In genomic region chr1:56409112-56409691, GRCh38 we compare ENCODE assay signal across 10 cellular contexts.
DNase-seq lines count a peak whose midpoint lies in the region; TF ChIP-seq lines count a peak whose summit lies in the region.
"Had no signal": no experiment of that assay in that cellular context is flagged by ENCODE, and none has a peak within 500 bp of the region (broad histone marks: within the 10 kb centered on the region; RNA-seq: fewer than 3 reads in every experiment).

No MANE protein-coding gene starts in this region.

- H3K4me3 Mint-ChIP-seq in activated CD4-positive, alpha-beta T cell treated with anti-CD3 and anti-CD28 coated beads, Interleukin-2, amount 10 ng/mL, durations not matched to agents 7 days and 5 days = no peak overlapping the region
- H3K4me3 Mint-ChIP-seq: stimulated activated naive CD8-positive, alpha-beta T cell treated with anti-CD3 and anti-CD28 coated beads, Interleukin-15, Interleukin-2, amounts not matched to agents 100 ng/mL and 50 ng/mL, for 24 hours had no signal

- H3K36me3 ChIP-seq in transverse colon = no peaks in the 10 kb centered on the region
- H3K36me3 ChIP-seq: BLaER1 had no signal

- no peak overlapping the region for H3K27ac Mint-ChIP-seq in activated CD4-positive, alpha-beta T cell treated with anti-CD3 and anti-CD28 coated beads, Interleukin-2, amount 10 ng/mL, durations not matched to agents 7 days and 5 days
- H3K27ac Mint-ChIP-seq: stimulated activated naive CD8-positive, alpha-beta T cell treated with anti-CD3 and anti-CD28 coated beads, Interleukin-15, Interleukin-2, amounts not matched to agents 100 ng/mL and 50 ng/mL, for 24 hours had no signal

- TF ChIP-seq POLR2A in transverse colon (IDR thresholded peaks at IDR 0.05) = no peak

- in situ Hi-C loops in transverse colon (cut with MboI; ENCODE audit: low pct_ligation_motif_present in 1 of 4, low pct_unique_long_range_greater_than_20kb in 1 of 4, low sequenced_read_pairs in 3 of 4) = loop anchor here in 2 of 4 donors (10.0 to 25.0 kb wide), 2 partner anchors 176 to 178 kb away; partner anchors contain the start of gene PLPP3 (in 1 of the 2)

- intact Hi-C loops in transverse colon (cut with DNase I; ENCODE audit: low total_unique reads) = no loop called here

- no peaks in the 10 kb centered on the region for H3K4me1 Mint-ChIP-seq in activated CD4-positive, alpha-beta T cell treated with anti-CD3 and anti-CD28 coated beads, Interleukin-2, amount 10 ng/mL, durations not matched to agents 7 days and 5 days

- peaks cover 0 to 7% (median 2%) of the 10 kb centered on the region in 4 donors for H3K4me1 ChIP-seq in transverse colon

- 51 to 56% methylated on average over 5 to 8 of the region's 8 CpGs for WGBS in transverse colon (ENCODE audit: low coverage in 1 of 2), 2 donors

- CTCF ChIA-PET in activated CD4-positive, alpha-beta T cell treated with anti-CD3 and anti-CD28 coated beads, Interleukin-2, amount 10 ng/mL, durations not matched to agents 7 days and 5 days (lab: Charles Lee) = interaction anchor here (1.0 to 1.4 kb wide), 2 partner anchors 10 to 11 kb away, joined by 3 read pairs; no protein-coding TSS in a partner anchor

- H3K9me3 ChIP-seq in transverse colon = no peaks in the 10 kb centered on the region
- H3K9me3 ChIP-seq: BLaER1 had no signal

- H3K4me3 ChIP-seq in transverse colon = no peak overlapping the region
- H3K4me3 ChIP-seq: BLaER1 had no signal

- TF ChIP-seq EP300 in transverse colon (IDR thresholded peaks at IDR 0.05; ENCODE audit: low read depth) = no peak

- POLR2A ChIA-PET in activated CD4-positive, alpha-beta T cell treated with anti-CD3 and anti-CD28 coated beads, Interleukin-2, amount 10 ng/mL, durations not matched to agents 7 days and 5 days (lab: Charles Lee) = no interaction called here

- peaks cover 2% of the 10 kb centered on the region for H3K27me3 Mint-ChIP-seq in activated CD4-positive, alpha-beta T cell treated with anti-CD3 and anti-CD28 coated beads, Interleukin-2, amount 10 ng/mL, durations not matched to agents 7 days and 5 days
- H3K27me3 Mint-ChIP-seq: stimulated activated naive CD8-positive, alpha-beta T cell treated with anti-CD3 and anti-CD28 coated beads, Interleukin-15, Interleukin-2, amounts not matched to agents 100 ng/mL and 50 ng/mL, for 24 hours had no signal

- TF ChIP-seq CTCF in transverse colon (IDR thresholded peaks at IDR 0.05) = peak; percentile 41 to 75 (median 60)

- no peak overlapping the region for H3K27ac ChIP-seq in transverse colon
- H3K27ac ChIP-seq: BLaER1 had no signal

- H3K9me3 Mint-ChIP-seq in activated CD4-positive, alpha-beta T cell treated with anti-CD3 and anti-CD28 coated beads, Interleukin-2, amount 10 ng/mL, durations not matched to agents 7 days and 5 days = no peaks in the 10 kb centered on the region
- H3K9me3 Mint-ChIP-seq: stimulated activated naive CD8-positive, alpha-beta T cell treated with anti-CD3 and anti-CD28 coated beads, Interleukin-15, Interleukin-2, amounts not matched to agents 100 ng/mL and 50 ng/mL, for 24 hours had no signal

- H3K36me3 Mint-ChIP-seq in activated CD4-positive, alpha-beta T cell treated with anti-CD3 and anti-CD28 coated beads, Interleukin-2, amount 10 ng/mL, durations not matched to agents 7 days and 5 days (ENCODE audit: low read depth) = no peaks in the 10 kb centered on the region

- peak; percentile 17 to 18 for DNase-seq in activated T-cell treated with anti-CD3 and anti-CD28 coated beads, Interleukin-2, amount 50 U/mL, for 48 hours
- no peak for DNase-seq in activated T-cell treated with anti-CD3 and anti-CD28 coated beads, Interleukin-2, amount 50 U/mL, for 1 hour
- DNase-seq in NCI-H2107 treated with DMSO at 0.1 percent for 48 hours (lab: John Stamatoyannopoulos, UW; ENCODE audit: unreplicated experiment) = peak; percentile 54
- peak; percentile 8 for DNase-seq in glomerular visceral epithelial cell (ENCODE audit: extremely low spot score)
- peak; percentile 72 for DNase-seq in transverse colon
- DNase-seq in A172 (ENCODE audit: low spot score) = no peak
- no peak for DNase-seq in NOMO-1 (lab: John Stamatoyannopoulos, UW; ENCODE audit: unreplicated experiment in 2 of 2)
- DNase-seq in activated CD4-positive, alpha-beta T cell treated with anti-CD3 and anti-CD28 coated beads, Interleukin-2, amount 10 ng/mL, durations not matched to agents 7 days and 5 days = no peak

- H3K27me3 ChIP-seq in transverse colon = no peaks in the 10 kb centered on the region
- H3K27me3 ChIP-seq: BLaER1 had no signal

Comparison
In these comparisons a context has a peak if more than half of its experiments do, and no peak if none do; other contexts are left out.
1. DNase-seq: peak in activated T-cell treated with anti-CD3 and anti-CD28 coated beads, Interleukin-2, amount 50 U/mL, for 48 hours (2 of 2), NCI-H2107 treated with DMSO at 0.1 percent for 48 hours (single experiment), glomerular visceral epithelial cell (single experiment) and transverse colon (single experiment); none in activated T-cell treated with anti-CD3 and anti-CD28 coated beads, Interleukin-2, amount 50 U/mL, for 1 hour (single experiment), A172 (single experiment), NOMO-1 (0 of 2) and activated CD4-positive, alpha-beta T cell treated with anti-CD3 and anti-CD28 coated beads, Interleukin-2, amount 10 ng/mL, durations not matched to agents 7 days and 5 days (single experiment).